In genomic region chr3:71583569-71584215, GRCh38 we compare ENCODE assay signal across 8 cellular contexts. TPM values are rescaled to one million over a fixed set of nuclear protein-coding genes. Genes with fewer than 3 reads are reported as not detected.
DNase-seq lines count a peak whose midpoint lies in the region; ATAC-seq and TF ChIP-seq lines count a peak whose summit lies in the region.

TSS of gene FOXP1 (minus strand) at chr3:71583728. CDS start at chr3:71198381, 385,347 bp downstream.

- ATAC-seq in IMR-90 (ENCODE audit: low read depth) (peak; percentile 34), RWPE2 (ENCODE audit: low read depth) (peak; percentile 36)
- peak; percentile 66 to 74 for ATAC-seq in natural killer cell treated with Interleukin-12 subunit alpha and Interleukin-12 subunit beta and Interleukin-15 and Interleukin-18, amount 100 ng/mL, for 72 hours
- peak; percentile 76 for ATAC-seq in stimulated activated naive CD8-positive, alpha-beta T cell treated with anti-CD3 and anti-CD28 coated beads, Interleukin-15, amount 100 ng/mL, for 72 hours

- peaks cover 6 to 7% of the 10 kb centered on the region in 2 donors for H3K27me3 Mint-ChIP-seq in natural killer cell treated with Interleukin-12 subunit alpha and Interleukin-12 subunit beta and Interleukin-15 and Interleukin-18, amount 100 ng/mL, for 72 hours
- no peaks in the 10 kb centered on the region for H3K27me3 Mint-ChIP-seq in stimulated activated naive CD8-positive, alpha-beta T cell treated with anti-CD3 and anti-CD28 coated beads, Interleukin-15, amount 100 ng/mL, for 72 hours

- H3K23ac ChIP-seq in IMR-90 (ENCODE audit: low read depth, low read length), result peak within 1 kb of the TSS; percentile 94

- POLR2A ChIA-PET in IMR-90 (lab: Charles Lee; ENCODE audit: unreplicated experiment), result no interaction called here

- TF ChIP-seq RAD21 in IMR-90 (IDR thresholded peaks at IDR 0.05; ENCODE audit: low read length), result no peak; the same call in 1 of the 2 replicates

- no peaks in the 10 kb centered on the region for H4K20me1 ChIP-seq in IMR-90 (ENCODE audit: insufficient read depth, low read length)

- H3K9ac ChIP-seq in IMR-90 (ENCODE audit: low read depth, low read length), result peak within 1 kb of the TSS; percentile 99

- H2BK15ac ChIP-seq in IMR-90 (ENCODE audit: low read depth, low read length), result peak within 1 kb of the TSS; percentile 83; the same call in 2 of the 3 replicates

- TF ChIP-seq CTCF in GM13976 (IDR thresholded peaks at IDR 0.05; ENCODE audit: borderline replicate concordance, control extremely low read depth, extremely low read depth, insufficient read depth, missing control alignments) (no peak), IMR-90 (conservative IDR thresholded peaks at IDR 0.05; ENCODE audit: low read depth, low read length) (no peak), RWPE2 (IDR thresholded peaks at IDR 0.05; ENCODE audit: poor library complexity, severe bottlenecking) (no peak), foreskin fibroblast (IDR thresholded peaks at IDR 0.05; ENCODE audit: low read depth, low read length) (no peak)

- no peaks in the 10 kb centered on the region for H3K9me3 ChIP-seq in IMR-90 (ENCODE audit: control insufficient read depth, insufficient read depth, low read length)
- no peaks in the 10 kb centered on the region for H3K9me3 ChIP-seq in RWPE2 (ENCODE audit: severe bottlenecking)

- peak within 1 kb of the TSS; percentile 87 for H3K14ac ChIP-seq in IMR-90 (replicated peaks; ENCODE audit: low read depth, low read length)

- peak within 1 kb of the TSS; percentile 94 for H3K18ac ChIP-seq in IMR-90 (ENCODE audit: low read depth, low read length)

- H3K27me3 ChIP-seq in IMR-90 (ENCODE audit: control insufficient read depth, insufficient read depth, low read length) (no peaks in the 10 kb centered on the region), RWPE2 (ENCODE audit: insufficient read depth, poor library complexity, severe bottlenecking) (no peaks in the 10 kb centered on the region)

- intact Hi-C loops in IMR-90 (cut with micrococcal nuclease), result loop anchor here (1.0 to 10.0 kb wide), 8 partner anchors 69 to 1051 kb away; no protein-coding TSS in a partner anchor

- H3K36me3 ChIP-seq in IMR-90 (ENCODE audit: control insufficient read depth, insufficient read depth, low read length) (no peaks in the 10 kb centered on the region), RWPE2 (ENCODE audit: low read depth) (0 out of 2 replicates have a peak, but pooled peaks cover 4% of the 10 kb centered on the region)

- H3K36me3 Mint-ChIP-seq in natural killer cell treated with Interleukin-12 subunit alpha and Interleukin-12 subunit beta and Interleukin-15 and Interleukin-18, amount 100 ng/mL, for 72 hours, result no peaks in the 10 kb centered on the region

- dilution Hi-C loops in IMR-90 (cut with HindIII; ENCODE audit: low sequenced_read_pairs, unreplicated experiment), result no loop called here

- CTCF ChIA-PET in IMR-90 (lab: Yijun Ruan, JAX), result no interaction called here

- H2AK9ac ChIP-seq in IMR-90 (replicated peaks; ENCODE audit: low read depth, low read length, poor library complexity), result peak within 1 kb of the TSS; percentile 83

- TF ChIP-seq POLR2A in IMR-90 (IDR thresholded peaks at IDR 0.05; ENCODE audit: low read depth, low read length), result no peak

- H3K9me3 Mint-ChIP-seq in natural killer cell treated with Interleukin-12 subunit alpha and Interleukin-12 subunit beta and Interleukin-15 and Interleukin-18, amount 100 ng/mL, for 72 hours, result no peaks in the 10 kb centered on the region
- no peaks in the 10 kb centered on the region for H3K9me3 Mint-ChIP-seq in stimulated activated naive CD8-positive, alpha-beta T cell treated with anti-CD3 and anti-CD28 coated beads, Interleukin-15, amount 100 ng/mL, for 72 hours

- peak within 1 kb of the TSS; percentile 92 for H4K91ac ChIP-seq in IMR-90 (ENCODE audit: insufficient read depth, low read depth, low read length)

- 0% methylated on average over 24 of the region's 70 CpGs; no CpG with 5 or more reads in 1 of the 2 experiments for WGBS in IMR-90 (ENCODE audit: extremely low coverage in 2 of 2, insufficient read length in 1 of 2), 2 experiments

- H3K4me3 Mint-ChIP-seq in natural killer cell treated with Interleukin-12 subunit alpha and Interleukin-12 subunit beta and Interleukin-15 and Interleukin-18, amount 100 ng/mL, for 72 hours, result peak within 1 kb of the TSS; percentile 96
- H3K4me3 Mint-ChIP-seq in stimulated activated naive CD8-positive, alpha-beta T cell treated with anti-CD3 and anti-CD28 coated beads, Interleukin-15, amount 100 ng/mL, for 72 hours, result peak within 1 kb of the TSS; percentile 95 to 97

- peak within 1 kb of the TSS; percentile 96 for H2BK120ac ChIP-seq in IMR-90 (ENCODE audit: low read depth, low read length)

- peaks cover 29 to 31% of the 10 kb centered on the region in 2 donors for H3K4me1 Mint-ChIP-seq in natural killer cell treated with Interleukin-12 subunit alpha and Interleukin-12 subunit beta and Interleukin-15 and Interleukin-18, amount 100 ng/mL, for 72 hours (ENCODE audit: low read depth in 2 of 2)
- H3K4me1 Mint-ChIP-seq in stimulated activated naive CD8-positive, alpha-beta T cell treated with anti-CD3 and anti-CD28 coated beads, Interleukin-15, amount 100 ng/mL, for 72 hours, result peaks cover 68% of the 10 kb centered on the region

- peak within 1 kb of the TSS; percentile 92 for H3K4ac ChIP-seq in IMR-90 (ENCODE audit: low read depth, low read length)

- peaks cover 15% of the 10 kb centered on the region for H3K4me1 ChIP-seq in IMR-90 (ENCODE audit: control insufficient read depth, insufficient read depth, low read length)
- H3K4me1 ChIP-seq in RWPE2 (ENCODE audit: insufficient read depth, poor library complexity, severe bottlenecking), result peaks cover 26% of the 10 kb centered on the region

- in situ Hi-C loops in GM13976 (cut with MboI; ENCODE audit: low sequenced_read_pairs, unreplicated experiment) (no loop called here), IMR-90 (cut with MboI; ENCODE audit: low sequenced_read_pairs) (loop anchor here (5.0 to 10.0 kb wide), 3 partner anchors 276 to 589 kb away; no protein-coding TSS in a partner anchor)

- DNase-seq in GM13976 (ENCODE audit: low spot score), result peak; percentile 45
- peak; percentile 64 for DNase-seq in IMR-90
- DNase-seq in RWPE2 (ENCODE audit: low spot score), result no peak
- peak; percentile 38 for DNase-seq in activated gamma-delta T cell treated with anti-CD3 and anti-CD28 coated beads, Interleukin-2, amount 50 U/mL, for 16 hours (ENCODE audit: low read depth)
- DNase-seq in foreskin fibroblast, result peak; percentile 51 to 85
- DNase-seq in natural killer cell treated with Interleukin-12 subunit alpha and Interleukin-12 subunit beta and Interleukin-15 and Interleukin-18, amount 100 ng/mL, for 72 hours (ENCODE audit: low spot score), result peak; percentile 71
- DNase-seq in stimulated activated naive CD8-positive, alpha-beta T cell treated with anti-CD3 and anti-CD28 coated beads, Interleukin-15, amount 100 ng/mL, for 72 hours, result peak; percentile 71 to 77
- DNase-seq in NK-92 (lab: John Stamatoyannopoulos, UW; ENCODE audit: unreplicated experiment), result no peak

- H3K4me3 ChIP-seq in IMR-90 (ENCODE audit: insufficient read depth, low read depth, low read length), result peak within 1 kb of the TSS; percentile 90
- H3K4me3 ChIP-seq in RWPE2 (ENCODE audit: severe bottlenecking), result peak within 1 kb of the TSS; percentile 76
- H3K4me3 ChIP-seq in foreskin fibroblast (ENCODE audit: low read depth in 1 of 2, low read length in 2 of 2), result peak within 1 kb of the TSS; percentile 71 to 85

- H3K56ac ChIP-seq in IMR-90 (ENCODE audit: extremely low read depth, insufficient read depth, low read length), result peak within 1 kb of the TSS; percentile 84

- H4K8ac ChIP-seq in IMR-90 (ENCODE audit: low read depth in 2 of 2, low read length in 2 of 2), result peak within 1 kb of the TSS; percentile 89; a peak in 3 of 4 replicates

- H2BK20ac ChIP-seq in IMR-90 (ENCODE audit: low read depth, low read length), result peak within 1 kb of the TSS; percentile 54

- peak within 1 kb of the TSS; percentile 85 to 97 for H3K27ac Mint-ChIP-seq in natural killer cell treated with Interleukin-12 subunit alpha and Interleukin-12 subunit beta and Interleukin-15 and Interleukin-18, amount 100 ng/mL, for 72 hours
- peak within 1 kb of the TSS; percentile 99 to 100 for H3K27ac Mint-ChIP-seq in stimulated activated naive CD8-positive, alpha-beta T cell treated with anti-CD3 and anti-CD28 coated beads, Interleukin-15, amount 100 ng/mL, for 72 hours

- H3K79me1 ChIP-seq in IMR-90 (ENCODE audit: low read depth in 1 of 2, low read length in 2 of 2), result peaks cover 15 to 54% of the 10 kb centered on the region in 2 experiments; a peak in 3 of 4 replicates

- H2AK5ac ChIP-seq in IMR-90 (ENCODE audit: low read depth, low read length), result peak within 1 kb of the TSS; percentile 51

- H2AFZ ChIP-seq in IMR-90 (replicated peaks; ENCODE audit: low read length, poor library complexity), result peak within 1 kb of the TSS; percentile 92

- peak within 1 kb of the TSS; percentile 97 for H3K4me2 ChIP-seq in IMR-90 (ENCODE audit: low read depth, low read length)

- no TSS peak for BruUV-seq in IMR-90 (replicated peaks; lab: Mats Ljungman, UMichigan)

- peak within 1 kb of the TSS; percentile 78 for H4K5ac ChIP-seq in IMR-90 (ENCODE audit: low read depth, low read length)

- H2BK5ac ChIP-seq in IMR-90 (ENCODE audit: low read depth, low read length, poor library complexity, severe bottlenecking), result peak within 1 kb of the TSS; percentile 98

- no peaks in the 10 kb centered on the region for H3K9me1 ChIP-seq in IMR-90 (ENCODE audit: insufficient read depth, low read length)

- peak within 1 kb of the TSS; percentile 98 for H3K27ac ChIP-seq in IMR-90 (ENCODE audit: insufficient read depth, low read length)
- peak within 1 kb of the TSS; percentile 96 for H3K27ac ChIP-seq in RWPE2 (ENCODE audit: poor library complexity, severe bottlenecking)

TF ChIP-seq in IMR-90, 13 proteins besides CTCF, POLR2A, EP300 and RAD21:
- TF ChIP-seq MAZ (IDR thresholded peaks at IDR 0.05; ENCODE audit: borderline replicate concordance, low read depth, low read length) (no peak), MXI1 (IDR thresholded peaks at IDR 0.05; ENCODE audit: borderline replicate concordance, low read depth, low read length) (peak; percentile 75; the same call in 1 of the 2 replicates), MAFK (IDR thresholded peaks at IDR 0.05; ENCODE audit: low read depth, low read length) (no peak), BHLHE40 (IDR thresholded peaks at IDR 0.05; ENCODE audit: low read depth, low read length) (peak; percentile 24; the same call in 1 of the 2 replicates)

RNA-seq across cellular contexts. Expression of gene FOXP1, which starts in this region (rescaled TPM):
- 128 and 132 TPM in 2 replicates for total RNA-seq in IMR-90 (2012; rRNA removed)
- polyA plus RNA-seq in IMR-90 (2012; rRNA removed), result 37.0 and 43.3 TPM in 2 replicates
- 9.9 and 20.0 TPM in 2 replicates for polyA plus RNA-seq in IMR-90 (2012; cell fraction: cytosol; rRNA removed)
- polyA plus RNA-seq in IMR-90 (2012; cell fraction: nucleus; rRNA removed; ENCODE audit: low replicate concordance), result 21.2 and 46.2 TPM in 2 replicates
- 10 to 100 TPM; 59.7 to 65.4 TPM for total RNA-seq in natural killer cell treated with Interleukin-12 subunit alpha and Interleukin-12 subunit beta and Interleukin-15 and Interleukin-18, amount 100 ng/mL, for 72 hours

Comparison
In these comparisons a context has a peak if more than half of its experiments do, and no peak if none do; other contexts are left out.
1. DNase-seq: peak in GM13976 (single experiment), IMR-90 (single experiment), activated gamma-delta T cell treated with anti-CD3 and anti-CD28 coated beads, Interleukin-2, amount 50 U/mL, for 16 hours (single experiment), foreskin fibroblast (2 of 2), natural killer cell treated with Interleukin-12 subunit alpha and Interleukin-12 subunit beta and Interleukin-15 and Interleukin-18, amount 100 ng/mL, for 72 hours (single experiment) and stimulated activated naive CD8-positive, alpha-beta T cell treated with anti-CD3 and anti-CD28 coated beads, Interleukin-15, amount 100 ng/mL, for 72 hours (2 of 2); none in RWPE2 (single experiment) and NK-92 (single experiment).
2. Peak in every context shown above with its lines, with median percentiles within 50 percentile points of each other: ATAC-seq and H3K4me3 ChIP-seq.